ENCODE assay signal across 9 cellular contexts in the genomic region with DNA sequence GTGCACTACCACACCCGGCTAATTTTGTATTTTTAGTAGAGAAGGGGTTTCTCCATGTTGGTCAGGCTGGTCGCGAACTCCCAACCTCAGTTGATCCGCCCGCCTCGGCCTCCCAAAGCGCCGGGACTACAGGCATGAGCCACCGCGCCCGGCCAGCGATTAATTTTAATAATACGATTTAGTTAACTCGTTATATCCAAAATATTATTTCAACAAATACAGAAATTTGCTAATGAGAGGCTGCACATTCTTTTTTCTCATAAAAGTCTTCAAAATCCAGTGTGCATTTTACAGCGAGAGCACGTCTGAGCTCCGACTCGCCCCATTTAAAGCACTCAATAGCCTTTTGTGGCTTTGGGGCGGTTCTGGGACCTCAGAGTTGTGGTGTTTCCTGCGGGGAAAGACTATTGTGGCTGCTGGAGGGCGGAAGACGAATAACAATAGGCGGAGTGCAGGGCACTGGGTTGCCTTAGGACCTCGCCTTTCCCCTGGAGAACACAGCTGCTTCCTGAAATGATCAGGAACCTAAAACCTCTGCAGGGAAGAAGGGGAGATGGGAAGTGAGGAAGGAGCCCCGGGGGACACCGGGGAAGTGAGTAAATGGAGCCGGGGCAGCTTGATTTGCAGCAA. TPM values are rescaled to one million over a fixed set of nuclear protein-coding genes. Genes with fewer than 3 reads are reported as not detected.
DNase-seq lines count a peak whose midpoint lies in the region; ATAC-seq, FAIRE-seq and TF ChIP-seq lines count a peak whose summit lies in the region.
"Had no signal": no experiment of that assay in that cellular context is flagged by ENCODE, and none has a peak within 500 bp of the region (broad histone marks: within the 10 kb centered on the region; RNA-seq: fewer than 3 reads in every experiment).

No MANE protein-coding gene starts in this region.

- H3K9ac ChIP-seq in liver (ENCODE audit: low read depth in 1 of 2, low read length in 2 of 2), result no peak overlapping the region
- H3K9ac ChIP-seq in HepG2 (ENCODE audit: insufficient read depth, low read depth, low read length), result no peak overlapping the region
- H3K9ac ChIP-seq in kidney (ENCODE audit: low read length in 2 of 2), result no peak overlapping the region

- TF ChIP-seq RAD21 in liver (IDR thresholded peaks at IDR 0.05), result no peak
- no peak for TF ChIP-seq RAD21 in HepG2 (CRISPR knock-in tag; IDR thresholded peaks at IDR 0.05)

- no peak for TF ChIP-seq EP300 in HepG2 (IDR thresholded peaks at IDR 0.05; ENCODE audit: low read depth in 2 of 2, low read length in 2 of 2)
- no peak for TF ChIP-seq EP300 in HepG2 (CRISPR knock-in tag; IDR thresholded peaks at IDR 0.05; ENCODE audit: borderline replicate concordance)

- TF ChIP-seq CTCF in liver (IDR thresholded peaks at IDR 0.05; ENCODE audit: low read depth, low read length, missing input control) (no peak), HepG2 (CRISPR knock-in tag; IDR thresholded peaks at IDR 0.05) (no peak), kidney (IDR thresholded peaks at IDR 0.05; ENCODE audit: borderline replicate concordance, extremely low read depth, insufficient read depth) (no peak)

- H4K20me1 ChIP-seq in HepG2 (ENCODE audit: insufficient read depth, low read length), result no peaks in the 10 kb centered on the region

- no peak overlapping the region; the same call in 1 of the 2 replicates for H3K4me2 ChIP-seq in HepG2 (ENCODE audit: low read depth, low read length)

- FAIRE-seq in HepG2 (lab: Jason Lieb, UNC), result no peak
- no peak for FAIRE-seq in kidney (lab: Jason Lieb, UNC)

- no peaks in the 10 kb centered on the region for H3K79me2 ChIP-seq in HepG2 (ENCODE audit: insufficient read depth, low read length)

- no peak overlapping the region for H2AFZ ChIP-seq in HepG2 (ENCODE audit: low read length)

- CTCF ChIA-PET in HepG2 (lab: Yijun Ruan, JAX; ENCODE audit: low intra/inter-chr PET ratio, low total read pairs), result interaction anchor here (1.1 to 1.8 kb wide), 2 partner anchors 29 to 43 kb away, joined by 3 to 5 read pairs; no protein-coding TSS in a partner anchor
- CTCF ChIA-PET in activated CD8-positive, alpha-beta T cell treated with anti-CD3 and anti-CD28 coated beads, Interleukin-2, amount 10 ng/mL, durations not matched to agents 7 days and 5 days (lab: Charles Lee), result interaction anchor here (0.7 to 16.4 kb wide), 10 partner anchors 9 to 74 kb away, joined by 3 to 354 read pairs (median 6); partner anchors contain the start of genes ZNF205 and ZNF213

- no peak for DNase-seq in HepG2 (ENCODE audit: low spot score)
- peak; percentile 53 for DNase-seq in activated CD8-positive, alpha-beta T cell treated with anti-CD3 and anti-CD28 coated beads, Interleukin-2, amount 10 ng/mL, durations not matched to agents 7 days and 5 days
- peak; percentile 61 for DNase-seq in kidney
- DNase-seq in aorta, result peak in 1 of 2 donors; percentile 49
- no peak for DNase-seq in central memory CD4-positive, alpha-beta T cell
- DNase-seq in NCI-H1436 (lab: John Stamatoyannopoulos, UW), result no peak
- no peak for DNase-seq in HK-2 (ENCODE audit: unreplicated experiment)
- DNase-seq: NCI-H1436 treated with DMSO at 0.1 percent for 48 hours had no signal

- WGBS in liver, result 58% methylated on average over 27 of the region's 27 CpGs
- WGBS in HepG2 (ENCODE audit: low lambda C conversion rate), result 74% methylated on average over 27 of the region's 27 CpGs
- 33 to 39% methylated on average over 27 of the region's 27 CpGs for WGBS in aorta, 2 donors

- H3K27me3 ChIP-seq in liver (ENCODE audit: control insufficient read depth in 4 of 4, insufficient read depth in 4 of 4, low read length in 3 of 4), result no peaks in the 10 kb centered on the region
- H3K27me3 ChIP-seq in HepG2 (ENCODE audit: control insufficient read depth in 1 of 2, insufficient read depth in 2 of 2, low read length in 2 of 2), result peaks cover 0 to 13% of the 10 kb centered on the region in 2 experiments; a peak in 2 of 5 replicates
- no peaks in the 10 kb centered on the region for H3K27me3 ChIP-seq in aorta (ENCODE audit: control insufficient read depth in 1 of 2, insufficient read depth in 2 of 2, low read length in 1 of 2)

- peak overlapping the region; percentile 84 for H3K27ac Mint-ChIP-seq in activated CD8-positive, alpha-beta T cell treated with anti-CD3 and anti-CD28 coated beads, Interleukin-2, amount 10 ng/mL, durations not matched to agents 7 days and 5 days

- H3K27ac ChIP-seq in liver (ENCODE audit: low read depth in 1 of 2, low read length in 2 of 2) (no peak overlapping the region), HepG2 (ENCODE audit: extremely low read length, insufficient read depth, low read length) (no peak overlapping the region), kidney (ENCODE audit: low read depth in 2 of 2, low read length in 2 of 2) (no peak overlapping the region), aorta (ENCODE audit: low read depth in 1 of 2, low read length in 2 of 2) (no peak overlapping the region)

- peaks cover 2% of the 10 kb centered on the region for H3K27me3 Mint-ChIP-seq in activated CD8-positive, alpha-beta T cell treated with anti-CD3 and anti-CD28 coated beads, Interleukin-2, amount 10 ng/mL, durations not matched to agents 7 days and 5 days (ENCODE audit: low read depth)

- peaks cover 73% of the 10 kb centered on the region for H3K4me1 Mint-ChIP-seq in activated CD8-positive, alpha-beta T cell treated with anti-CD3 and anti-CD28 coated beads, Interleukin-2, amount 10 ng/mL, durations not matched to agents 7 days and 5 days (ENCODE audit: low read depth)

- no peaks in the 10 kb centered on the region for H3K36me3 Mint-ChIP-seq in activated CD8-positive, alpha-beta T cell treated with anti-CD3 and anti-CD28 coated beads, Interleukin-2, amount 10 ng/mL, durations not matched to agents 7 days and 5 days (ENCODE audit: low read depth)

- H3K4me1 ChIP-seq in liver (ENCODE audit: control insufficient read depth in 4 of 4, insufficient read depth in 4 of 4, low read length in 3 of 4) (peaks cover 0 to 22% (median 9%) of the 10 kb centered on the region in 4 donors), HepG2 (ENCODE audit: insufficient read depth, low read length) (peaks cover 71% of the 10 kb centered on the region), kidney (ENCODE audit: control insufficient read depth in 1 of 2, insufficient read depth in 1 of 2, low read depth in 1 of 2, low read length in 2 of 2) (peaks cover 2 to 9% of the 10 kb centered on the region in 2 donors), aorta (ENCODE audit: control insufficient read depth in 1 of 2, insufficient read depth in 2 of 2, low read length in 2 of 2) (no peaks in the 10 kb centered on the region)

- H3K9me3 ChIP-seq in liver (ENCODE audit: control insufficient read depth in 4 of 4, low read length in 3 of 4) (no peaks in the 10 kb centered on the region), HepG2 (ENCODE audit: low read length) (no peaks in the 10 kb centered on the region), kidney (ENCODE audit: control insufficient read depth in 1 of 2, low read length in 2 of 2) (no peaks in the 10 kb centered on the region), aorta (ENCODE audit: control insufficient read depth, low read length) (no peaks in the 10 kb centered on the region)

- in situ Hi-C loops in HepG2 (cut with HindIII; ENCODE audit: extremely low pct_ligation_motif_present, low pct_unique_long_range_greater_than_20kb), result no loop called here

- no peaks in the 10 kb centered on the region for H3K9me3 Mint-ChIP-seq in activated CD8-positive, alpha-beta T cell treated with anti-CD3 and anti-CD28 coated beads, Interleukin-2, amount 10 ng/mL, durations not matched to agents 7 days and 5 days (ENCODE audit: insufficient read depth)

- intact Hi-C loops in HepG2 (cut with micrococcal nuclease; ENCODE audit: unreplicated experiment), result loop anchor here (2.0 kb wide), 1 partner anchor 43 kb away; no protein-coding TSS in a partner anchor
- intact Hi-C loops in kidney (cut with DNase I), result no loop called here
- intact Hi-C loops in aorta (cut with DNase I), result no loop called here

- no peaks in the 10 kb centered on the region for H3K36me3 ChIP-seq in liver (ENCODE audit: control insufficient read depth in 4 of 4, insufficient read depth in 3 of 4, low read depth in 1 of 4, low read length in 3 of 4)
- no peaks in the 10 kb centered on the region for H3K36me3 ChIP-seq in HepG2 (replicated peaks in 1 of 2; ENCODE audit: control insufficient read depth in 1 of 2, insufficient read depth in 2 of 2, low read length in 2 of 2)
- no peaks in the 10 kb centered on the region for H3K36me3 ChIP-seq in kidney (ENCODE audit: control insufficient read depth in 1 of 2, insufficient read depth in 2 of 2, low read length in 2 of 2)
- no peaks in the 10 kb centered on the region for H3K36me3 ChIP-seq in aorta (ENCODE audit: control insufficient read depth in 1 of 2, insufficient read depth in 2 of 2, low read length in 1 of 2)

- peak overlapping the region; percentile 69 for H3K4me3 Mint-ChIP-seq in activated CD8-positive, alpha-beta T cell treated with anti-CD3 and anti-CD28 coated beads, Interleukin-2, amount 10 ng/mL, durations not matched to agents 7 days and 5 days

- H3K4me3 ChIP-seq in liver (ENCODE audit: low read depth in 1 of 3, low read length in 3 of 3), result no peak overlapping the region
- H3K4me3 ChIP-seq in HepG2 (replicated peaks in 1 of 3; ENCODE audit: insufficient read depth in 1 of 3, low read depth in 2 of 3, low read length in 3 of 3), result no peak overlapping the region
- H3K4me3 ChIP-seq in kidney (ENCODE audit: low read length in 2 of 2), result no peak overlapping the region
- no peak overlapping the region for H3K4me3 ChIP-seq in aorta (ENCODE audit: low read length in 2 of 2)

- POLR2A ChIA-PET in HepG2 (lab: Yijun Ruan, JAX), result interaction anchor here (1.5 kb wide), 1 partner anchor 78 kb away, joined by 4 read pairs; the partner anchor contains the start of genes HCFC1R1 and THOC6
- POLR2A ChIA-PET in activated CD8-positive, alpha-beta T cell treated with anti-CD3 and anti-CD28 coated beads, Interleukin-2, amount 10 ng/mL, durations not matched to agents 7 days and 5 days (lab: Charles Lee), result interaction anchor here (0.7 to 7.0 kb wide), 4 partner anchors 21 to 35 kb away, joined by 3 to 32 read pairs (median 6); no protein-coding TSS in a partner anchor

- ATAC-seq in HepG2, result no peak
- no peak for ATAC-seq in activated CD8-positive, alpha-beta T cell treated with anti-CD3 and anti-CD28 coated beads, Interleukin-2, amount 10 ng/mL, durations not matched to agents 7 days and 5 days
- ATAC-seq in aorta (ENCODE audit: low FRiP score), result peak; percentile 33

- no TSS peak for BruUV-seq in HepG2 (replicated peaks; lab: Mats Ljungman, UMichigan)

- TF ChIP-seq POLR2A in HepG2 (IDR thresholded peaks at IDR 0.05; ENCODE audit: insufficient read depth in 1 of 2, low read depth in 2 of 2, low read length in 2 of 2), result no peak

RNA-seq across cellular contexts. Expression of gene ZSCAN10, which starts 2.9 kb away (rescaled TPM):
- total RNA-seq in liver, result not detected
- polyA plus RNA-seq in liver, result not detected
- total RNA-seq in HepG2 (2016; rRNA removed; fragmentation: Illumina TruSeq; extraction: Trizol), result not detected in 2 replicates
- not detected in 2 replicates for total RNA-seq in HepG2 (2016; cell fraction: cytosol; rRNA removed; fragmentation: Illumina TruSeq; extraction: Trizol; ENCODE audit: low read depth)
- total RNA-seq in HepG2 (2016; cell fraction: insoluble cytoplasmic fraction; rRNA removed; fragmentation: Illumina TruSeq; extraction: Trizol), result 0.06 TPM in 1 of 2 replicates, not detected in the other
- not detected in 2 replicates for total RNA-seq in HepG2 (2016; cell fraction: membrane; rRNA removed; fragmentation: Illumina TruSeq; extraction: Trizol)
- total RNA-seq in HepG2 (2016; cell fraction: nucleus; rRNA removed; fragmentation: Illumina TruSeq; extraction: Trizol), result 0.16 TPM in 1 of 2 replicates, not detected in the other
- polyA plus RNA-seq in HepG2 (2011; rRNA removed), result not detected in 2 replicates
- polyA plus RNA-seq in HepG2 (2011; cell fraction: cytosol; rRNA removed), result 0.04 TPM in 1 of 2 replicates, not detected in the other
- 0.31 and 0.82 TPM in 2 replicates for polyA plus RNA-seq in HepG2 (2011; cell fraction: nucleus; rRNA removed)
- polyA plus RNA-seq in HepG2 (2012), result 0.11 and 0.17 TPM in 2 replicates
- not detected in 2 replicates for polyA plus RNA-seq in HepG2 (2016; cell fraction: cytosol; fragmentation: Illumina TruSeq; extraction: Trizol; ENCODE audit: low read depth)
- 0.16 TPM in 1 of 2 replicates, not detected in the other for polyA plus RNA-seq in HepG2 (2016; cell fraction: insoluble cytoplasmic fraction; fragmentation: Illumina TruSeq; extraction: Trizol; ENCODE audit: low read depth)
- polyA plus RNA-seq in HepG2 (2016; cell fraction: membrane; fragmentation: Illumina TruSeq; extraction: Trizol; ENCODE audit: low read depth), result not detected in 2 replicates
- polyA plus RNA-seq in HepG2 (2016; cell fraction: nucleus; fragmentation: Illumina TruSeq; extraction: Trizol; ENCODE audit: insufficient read depth, low read depth), result not detected in 2 replicates
- polyA minus RNA-seq in HepG2 (2011; rRNA and poly(A)+ RNA removed; ENCODE audit: low replicate concordance), result not detected in 2 replicates
- polyA minus RNA-seq in HepG2 (2011; cell fraction: cytosol; rRNA and poly(A)+ RNA removed), result not detected in 2 replicates
- not detected in 2 replicates for polyA minus RNA-seq in HepG2 (2011; cell fraction: nucleus; rRNA and poly(A)+ RNA removed)
- under 1 TPM; 0.23 to 0.26 TPM for total RNA-seq in activated CD8-positive, alpha-beta T cell treated with anti-CD3 and anti-CD28 coated beads, Interleukin-2, amount 10 ng/mL, durations not matched to agents 7 days and 5 days
- total RNA-seq in kidney, result not detected
- not detected for polyA plus RNA-seq in kidney (ENCODE audit: insufficient read depth, low read depth, low replicate concordance)
- total RNA-seq in aorta, result not detected
- polyA plus RNA-seq in aorta, result not detected

RNA-seq across cellular contexts. Expression of gene ZNF205, which starts 10.4 kb away (rescaled TPM):
- total RNA-seq in liver (1 to 10 TPM; 4.1 to 6.9 TPM), HepG2 (2016; rRNA removed; fragmentation: Illumina TruSeq; extraction: Trizol) (6.7 and 10.2 TPM in 2 replicates), kidney (12.7 TPM), aorta (10 to 100 TPM in 1 of 2 donors, 1 to 10 TPM in 1; 7.1 to 10.0 TPM)
- polyA plus RNA-seq in liver (1 to 10 TPM; 2.0 to 5.9 TPM), HepG2 (2011; rRNA removed) (5.8 and 6.5 TPM in 2 replicates), kidney (ENCODE audit: insufficient read depth, low read depth, low replicate concordance) (14.1 TPM), aorta (10 to 100 TPM in 1 of 2 donors, 1 to 10 TPM in 1; 8.9 to 36.6 TPM)
- 5.8 and 5.9 TPM in 2 replicates for total RNA-seq in HepG2 (2016; cell fraction: cytosol; rRNA removed; fragmentation: Illumina TruSeq; extraction: Trizol; ENCODE audit: low read depth)
- total RNA-seq in HepG2 (2016; cell fraction: insoluble cytoplasmic fraction; rRNA removed; fragmentation: Illumina TruSeq; extraction: Trizol), result 6.7 and 10.6 TPM in 2 replicates
- 12.3 and 12.5 TPM in 2 replicates for total RNA-seq in HepG2 (2016; cell fraction: membrane; rRNA removed; fragmentation: Illumina TruSeq; extraction: Trizol)
- 5.2 and 5.8 TPM in 2 replicates for total RNA-seq in HepG2 (2016; cell fraction: nucleus; rRNA removed; fragmentation: Illumina TruSeq; extraction: Trizol)
- 5.0 and 9.9 TPM in 2 replicates for polyA plus RNA-seq in HepG2 (2011; cell fraction: cytosol; rRNA removed)
- 22.3 and 26.1 TPM in 2 replicates for polyA plus RNA-seq in HepG2 (2011; cell fraction: nucleus; rRNA removed)
- 4.5 and 5.5 TPM in 2 replicates for polyA plus RNA-seq in HepG2 (2012)
- polyA plus RNA-seq in HepG2 (2016; cell fraction: cytosol; fragmentation: Illumina TruSeq; extraction: Trizol; ENCODE audit: low read depth), result 6.1 and 6.3 TPM in 2 replicates
- polyA plus RNA-seq in HepG2 (2016; cell fraction: insoluble cytoplasmic fraction; fragmentation: Illumina TruSeq; extraction: Trizol; ENCODE audit: low read depth), result 7.6 and 8.3 TPM in 2 replicates
- 8.5 and 10.4 TPM in 2 replicates for polyA plus RNA-seq in HepG2 (2016; cell fraction: membrane; fragmentation: Illumina TruSeq; extraction: Trizol; ENCODE audit: low read depth)
- 13.2 and 13.4 TPM in 2 replicates for polyA plus RNA-seq in HepG2 (2016; cell fraction: nucleus; fragmentation: Illumina TruSeq; extraction: Trizol; ENCODE audit: insufficient read depth, low read depth)
- polyA minus RNA-seq in HepG2 (2011; rRNA and poly(A)+ RNA removed; ENCODE audit: low replicate concordance), result 4.4 and 7.4 TPM in 2 replicates
- polyA minus RNA-seq in HepG2 (2011; cell fraction: cytosol; rRNA and poly(A)+ RNA removed), result 2.8 and 3.6 TPM in 2 replicates
- 1.4 and 2.7 TPM in 2 replicates for polyA minus RNA-seq in HepG2 (2011; cell fraction: nucleus; rRNA and poly(A)+ RNA removed)
- total RNA-seq in activated CD8-positive, alpha-beta T cell treated with anti-CD3 and anti-CD28 coated beads, Interleukin-2, amount 10 ng/mL, durations not matched to agents 7 days and 5 days, result not detected

RNA-seq across cellular contexts. Expression of gene ZNF213, which starts 32.9 kb away (rescaled TPM):
- total RNA-seq in liver, result 1 to 10 TPM; 1.9 to 4.5 TPM
- polyA plus RNA-seq in liver, result 1 to 10 TPM in 1 of 2 donors, under 1 TPM in 1; 0.56 to 1.6 TPM
- 0.97 and 1.2 TPM in 2 replicates for total RNA-seq in HepG2 (2016; rRNA removed; fragmentation: Illumina TruSeq; extraction: Trizol)
- total RNA-seq in HepG2 (2016; cell fraction: cytosol; rRNA removed; fragmentation: Illumina TruSeq; extraction: Trizol; ENCODE audit: low read depth), result 0.51 and 0.71 TPM in 2 replicates
- total RNA-seq in HepG2 (2016; cell fraction: insoluble cytoplasmic fraction; rRNA removed; fragmentation: Illumina TruSeq; extraction: Trizol), result 0.78 and 0.92 TPM in 2 replicates
- 1.7 and 2.6 TPM in 2 replicates for total RNA-seq in HepG2 (2016; cell fraction: membrane; rRNA removed; fragmentation: Illumina TruSeq; extraction: Trizol)
- 0.78 and 1.0 TPM in 2 replicates for total RNA-seq in HepG2 (2016; cell fraction: nucleus; rRNA removed; fragmentation: Illumina TruSeq; extraction: Trizol)
- polyA plus RNA-seq in HepG2 (2011; rRNA removed), result 0.59 and 0.77 TPM in 2 replicates
- 0.38 and 0.42 TPM in 2 replicates for polyA plus RNA-seq in HepG2 (2011; cell fraction: cytosol; rRNA removed)
- 1.5 and 1.7 TPM in 2 replicates for polyA plus RNA-seq in HepG2 (2011; cell fraction: nucleus; rRNA removed)
- 2.8 and 3.3 TPM in 2 replicates for polyA plus RNA-seq in HepG2 (2012)
- 1.4 and 1.9 TPM in 2 replicates for polyA plus RNA-seq in HepG2 (2016; cell fraction: cytosol; fragmentation: Illumina TruSeq; extraction: Trizol; ENCODE audit: low read depth)
- 2.2 and 3.9 TPM in 2 replicates for polyA plus RNA-seq in HepG2 (2016; cell fraction: insoluble cytoplasmic fraction; fragmentation: Illumina TruSeq; extraction: Trizol; ENCODE audit: low read depth)
- polyA plus RNA-seq in HepG2 (2016; cell fraction: membrane; fragmentation: Illumina TruSeq; extraction: Trizol; ENCODE audit: low read depth), result 3.0 and 3.5 TPM in 2 replicates
- polyA plus RNA-seq in HepG2 (2016; cell fraction: nucleus; fragmentation: Illumina TruSeq; extraction: Trizol; ENCODE audit: insufficient read depth, low read depth), result 2.6 and 3.8 TPM in 2 replicates
- 1.5 and 2.3 TPM in 2 replicates for polyA minus RNA-seq in HepG2 (2011; rRNA and poly(A)+ RNA removed; ENCODE audit: low replicate concordance)
- polyA minus RNA-seq in HepG2 (2011; cell fraction: cytosol; rRNA and poly(A)+ RNA removed), result 2.1 and 2.5 TPM in 2 replicates
- polyA minus RNA-seq in HepG2 (2011; cell fraction: nucleus; rRNA and poly(A)+ RNA removed), result 0.26 and 0.50 TPM in 2 replicates
- 10 to 100 TPM; 10.8 to 12.1 TPM for total RNA-seq in activated CD8-positive, alpha-beta T cell treated with anti-CD3 and anti-CD28 coated beads, Interleukin-2, amount 10 ng/mL, durations not matched to agents 7 days and 5 days
- 12.5 TPM for total RNA-seq in kidney
- polyA plus RNA-seq in kidney (ENCODE audit: insufficient read depth, low read depth, low replicate concordance), result 5.6 TPM
- total RNA-seq in aorta, result 1 to 10 TPM; 8.0 to 8.6 TPM
- polyA plus RNA-seq in aorta, result 1 to 10 TPM; 2.3 to 5.6 TPM

RNA-seq across cellular contexts. Expression of gene IL32, which starts 36.5 kb away (rescaled TPM):
- total RNA-seq in liver, result 100 to 1,000 TPM in 1 of 2 donors, 1 to 10 TPM in 1; 8.6 to 328 TPM
- polyA plus RNA-seq in liver, result 100 to 1,000 TPM in 1 of 2 donors, 10 to 100 TPM in 1; 93.4 to 300 TPM
- total RNA-seq in HepG2 (2016; rRNA removed; fragmentation: Illumina TruSeq; extraction: Trizol), result 115 and 127 TPM in 2 replicates
- 34.9 and 36.3 TPM in 2 replicates for total RNA-seq in HepG2 (2016; cell fraction: cytosol; rRNA removed; fragmentation: Illumina TruSeq; extraction: Trizol; ENCODE audit: low read depth)
- 122 and 128 TPM in 2 replicates for total RNA-seq in HepG2 (2016; cell fraction: insoluble cytoplasmic fraction; rRNA removed; fragmentation: Illumina TruSeq; extraction: Trizol)
- total RNA-seq in HepG2 (2016; cell fraction: membrane; rRNA removed; fragmentation: Illumina TruSeq; extraction: Trizol), result 38.8 and 44.9 TPM in 2 replicates
- 61.4 and 65.7 TPM in 2 replicates for total RNA-seq in HepG2 (2016; cell fraction: nucleus; rRNA removed; fragmentation: Illumina TruSeq; extraction: Trizol)
- 165 and 258 TPM in 2 replicates for polyA plus RNA-seq in HepG2 (2011; rRNA removed)
- 234 and 307 TPM in 2 replicates for polyA plus RNA-seq in HepG2 (2011; cell fraction: cytosol; rRNA removed)
- polyA plus RNA-seq in HepG2 (2011; cell fraction: nucleus; rRNA removed), result 204 and 358 TPM in 2 replicates
- 293 and 476 TPM in 2 replicates for polyA plus RNA-seq in HepG2 (2012)
- polyA plus RNA-seq in HepG2 (2016; cell fraction: cytosol; fragmentation: Illumina TruSeq; extraction: Trizol; ENCODE audit: low read depth), result 97.2 and 118 TPM in 2 replicates
- polyA plus RNA-seq in HepG2 (2016; cell fraction: insoluble cytoplasmic fraction; fragmentation: Illumina TruSeq; extraction: Trizol; ENCODE audit: low read depth), result 284 and 327 TPM in 2 replicates
- polyA plus RNA-seq in HepG2 (2016; cell fraction: membrane; fragmentation: Illumina TruSeq; extraction: Trizol; ENCODE audit: low read depth), result 84.7 and 107 TPM in 2 replicates
- polyA plus RNA-seq in HepG2 (2016; cell fraction: nucleus; fragmentation: Illumina TruSeq; extraction: Trizol; ENCODE audit: insufficient read depth, low read depth), result 211 and 224 TPM in 2 replicates
- polyA minus RNA-seq in HepG2 (2011; rRNA and poly(A)+ RNA removed; ENCODE audit: low replicate concordance), result 6.3 and 96.8 TPM in 2 replicates
- 73.6 and 109 TPM in 2 replicates for polyA minus RNA-seq in HepG2 (2011; cell fraction: cytosol; rRNA and poly(A)+ RNA removed)
- 73.1 and 123 TPM in 2 replicates for polyA minus RNA-seq in HepG2 (2011; cell fraction: nucleus; rRNA and poly(A)+ RNA removed)
- 1,000 to 10,000 TPM; 1,836 to 1,884 TPM for total RNA-seq in activated CD8-positive, alpha-beta T cell treated with anti-CD3 and anti-CD28 coated beads, Interleukin-2, amount 10 ng/mL, durations not matched to agents 7 days and 5 days
- 181 TPM for total RNA-seq in kidney
- 495 TPM for polyA plus RNA-seq in kidney (ENCODE audit: insufficient read depth, low read depth, low replicate concordance)
- 10 to 100 TPM; 30.2 to 71.6 TPM for total RNA-seq in aorta
- 100 to 1,000 TPM in 1 of 2 donors, 10 to 100 TPM in 1; 18.2 to 137 TPM for polyA plus RNA-seq in aorta

RNA-seq across cellular contexts. Expression of gene MMP25, which starts 55.6 kb away (rescaled TPM):
- total RNA-seq in liver (1 to 10 TPM in 1 of 2 donors, under 1 TPM in 1; 0.47 to 2.7 TPM), HepG2 (2016; rRNA removed; fragmentation: Illumina TruSeq; extraction: Trizol) (0.04 TPM in 1 of 2 replicates, not detected in the other), kidney (1.7 TPM), aorta (10 to 100 TPM in 1 of 2 donors, 1 to 10 TPM in 1; 3.2 to 11.4 TPM)
- polyA plus RNA-seq in liver (1 to 10 TPM in 1 of 2 donors, under 1 TPM in 1; 0.57 to 1.3 TPM), HepG2 (2011; rRNA removed) (0.07 and 0.08 TPM in 2 replicates), kidney (ENCODE audit: insufficient read depth, low read depth, low replicate concordance) (0.65 TPM), aorta (under 1 TPM; 0.36 to 0.75 TPM)
- 0.18 TPM in 1 of 2 replicates, not detected in the other for total RNA-seq in HepG2 (2016; cell fraction: cytosol; rRNA removed; fragmentation: Illumina TruSeq; extraction: Trizol; ENCODE audit: low read depth)
- 0.02 TPM in 1 of 2 replicates, not detected in the other for total RNA-seq in HepG2 (2016; cell fraction: insoluble cytoplasmic fraction; rRNA removed; fragmentation: Illumina TruSeq; extraction: Trizol)
- total RNA-seq in HepG2 (2016; cell fraction: membrane; rRNA removed; fragmentation: Illumina TruSeq; extraction: Trizol), result 0.15 and 0.17 TPM in 2 replicates
- total RNA-seq in HepG2 (2016; cell fraction: nucleus; rRNA removed; fragmentation: Illumina TruSeq; extraction: Trizol), result not detected in 2 replicates
- polyA plus RNA-seq in HepG2 (2011; cell fraction: cytosol; rRNA removed), result 0.04 TPM in 1 of 2 replicates, not detected in the other
- polyA plus RNA-seq in HepG2 (2011; cell fraction: nucleus; rRNA removed), result 0.14 and 0.21 TPM in 2 replicates
- 0.09 and 0.27 TPM in 2 replicates for polyA plus RNA-seq in HepG2 (2012)
- polyA plus RNA-seq in HepG2 (2016; cell fraction: cytosol; fragmentation: Illumina TruSeq; extraction: Trizol; ENCODE audit: low read depth), result not detected in 2 replicates
- polyA plus RNA-seq in HepG2 (2016; cell fraction: insoluble cytoplasmic fraction; fragmentation: Illumina TruSeq; extraction: Trizol; ENCODE audit: low read depth), result not detected in 2 replicates
- not detected in 2 replicates for polyA plus RNA-seq in HepG2 (2016; cell fraction: membrane; fragmentation: Illumina TruSeq; extraction: Trizol; ENCODE audit: low read depth)
- polyA plus RNA-seq in HepG2 (2016; cell fraction: nucleus; fragmentation: Illumina TruSeq; extraction: Trizol; ENCODE audit: insufficient read depth, low read depth), result not detected in 2 replicates
- polyA minus RNA-seq in HepG2 (2011; rRNA and poly(A)+ RNA removed; ENCODE audit: low replicate concordance), result 0.12 and 0.19 TPM in 2 replicates
- not detected in 2 replicates for polyA minus RNA-seq in HepG2 (2011; cell fraction: cytosol; rRNA and poly(A)+ RNA removed)
- 0.12 and 0.13 TPM in 2 replicates for polyA minus RNA-seq in HepG2 (2011; cell fraction: nucleus; rRNA and poly(A)+ RNA removed)
- total RNA-seq in activated CD8-positive, alpha-beta T cell treated with anti-CD3 and anti-CD28 coated beads, Interleukin-2, amount 10 ng/mL, durations not matched to agents 7 days and 5 days, result 10 to 100 TPM; 58.0 to 66.1 TPM

Comparison
In these comparisons a context has a peak if more than half of its experiments do, and no peak if none do; other contexts are left out.
1. DNase-seq: peak in activated CD8-positive, alpha-beta T cell treated with anti-CD3 and anti-CD28 coated beads, Interleukin-2, amount 10 ng/mL, durations not matched to agents 7 days and 5 days (single experiment) and kidney (single experiment); none in HepG2 (single experiment), central memory CD4-positive, alpha-beta T cell (single experiment), NCI-H1436 (single experiment) and HK-2 (single experiment).
2. RNA of gene ZNF205, which starts 10.4 kb away (total RNA-seq): 12.7 TPM in kidney (single experiment), 5.2 to 12.5 TPM in HepG2, 7.1 to 10.0 TPM in aorta and 4.1 to 6.9 TPM in liver; not detected in activated CD8-positive, alpha-beta T cell treated with anti-CD3 and anti-CD28 coated beads, Interleukin-2, amount 10 ng/mL, durations not matched to agents 7 days and 5 days; every median in the first group is over 4 times any median in the second.